Comparison of ENCODE assay signal across 19 cellular contexts in genomic region chr11:123482225-123482624, GRCh38. TPM values are rescaled to one million over a fixed set of nuclear protein-coding genes. Genes with fewer than 3 reads are reported as not detected.
DNase-seq lines count a peak whose midpoint lies in the region; ATAC-seq, FAIRE-seq and TF ChIP-seq lines count a peak whose summit lies in the region.
"Had no signal": no experiment of that assay in that cellular context is flagged by ENCODE, and none has a peak within 500 bp of the region (broad histone marks: within the 10 kb centered on the region; RNA-seq: fewer than 3 reads in every experiment).

No MANE protein-coding gene starts in this region.

- H3K79me2 ChIP-seq in OCI-LY3 (ENCODE audit: low read length) = peaks cover 7% of the 10 kb centered on the region; the same call in 1 of the 2 replicates

- no peak overlapping the region for H2BK5ac ChIP-seq in IMR-90 (ENCODE audit: low read depth, low read length, poor library complexity, severe bottlenecking)

- no peak overlapping the region for H2BK120ac ChIP-seq in IMR-90 (ENCODE audit: low read depth, low read length)

- H2BK20ac ChIP-seq in IMR-90 (ENCODE audit: low read depth, low read length) = no peak overlapping the region

- intact Hi-C loops in IMR-90 (cut with micrococcal nuclease) (no loop called here), activated B cell treated with CpG ODN at 0.5 μM for 24 hours (cut with micrococcal nuclease) (loop anchor here (2.0 to 5.0 kb wide), 2 partner anchors 35 to 419 kb away; partner anchors contain the start of gene HSPA8)

- TF ChIP-seq RAD21 in IMR-90 (IDR thresholded peaks at IDR 0.05; ENCODE audit: low read length) = no peak

- no peak overlapping the region for H2AK9ac ChIP-seq in IMR-90 (replicated peaks; ENCODE audit: low read depth, low read length, poor library complexity)

- no peaks in the 10 kb centered on the region for H3K9me3 Mint-ChIP-seq in activated B cell treated with CpG ODN at 0.5 μM for 24 hours
- H3K9me3 Mint-ChIP-seq: CD8-positive, alpha-beta T cell; GM23338 had no signal

- H3K9me3 ChIP-seq in IMR-90 (ENCODE audit: control insufficient read depth, insufficient read depth, low read length) = no peaks in the 10 kb centered on the region
- H3K9me3 ChIP-seq in OCI-LY3 (ENCODE audit: insufficient read depth, low read length) = no peaks in the 10 kb centered on the region
- H3K9me3 ChIP-seq: BLaER1 had no signal

- H3K4me3 Mint-ChIP-seq in activated B cell treated with CpG ODN at 0.5 μM for 24 hours = peak overlapping the region; percentile 61
- H3K4me3 Mint-ChIP-seq: CD8-positive, alpha-beta T cell; GM23338 had no signal

- H2AFZ ChIP-seq in IMR-90 (replicated peaks; ENCODE audit: low read length, poor library complexity) (no peak overlapping the region), OCI-LY3 (ENCODE audit: low read depth, low read length) (no peak overlapping the region)
- H2AFZ ChIP-seq: GM23338 had no signal

- no CpG with 5 or more reads among the region's 5 CpGs for WGBS in IMR-90 (ENCODE audit: extremely low coverage in 2 of 2, insufficient read length in 1 of 2), 2 experiments

- no peak overlapping the region for H3K4ac ChIP-seq in IMR-90 (ENCODE audit: low read depth, low read length)

- no peak overlapping the region for H3K23ac ChIP-seq in IMR-90 (ENCODE audit: low read depth, low read length)

- H3K27ac ChIP-seq in IMR-90 (ENCODE audit: insufficient read depth, low read length) (no peak overlapping the region), OCI-LY3 (ENCODE audit: low read length) (peak overlapping the region; percentile 16; the same call in 1 of the 2 replicates), foreskin keratinocyte (peak overlapping the region; percentile 37)
- H3K27ac ChIP-seq: BLaER1 had no signal

- H3K4me1 Mint-ChIP-seq in activated B cell treated with CpG ODN at 0.5 μM for 24 hours = peaks cover 74% of the 10 kb centered on the region

- TF ChIP-seq POLR2A in IMR-90 (IDR thresholded peaks at IDR 0.05; ENCODE audit: low read depth, low read length) = no peak

- ATAC-seq in IMR-90 (ENCODE audit: low read depth) = no peak
- ATAC-seq in activated B cell treated with CpG ODN at 0.5 μM for 24 hours (ENCODE audit: low read depth) = no peak
- ATAC-seq in foreskin keratinocyte = no peak
- ATAC-seq: CD8-positive, alpha-beta T cell; GM23338; HepG2 had no signal

- dilution Hi-C loops in IMR-90 (cut with HindIII; ENCODE audit: low sequenced_read_pairs, unreplicated experiment) = no loop called here

- no peak overlapping the region for H4K8ac ChIP-seq in IMR-90 (ENCODE audit: low read depth in 2 of 2, low read length in 2 of 2)

- peaks cover 1% of the 10 kb centered on the region; the same call in 1 of the 2 replicates for H3K36me3 ChIP-seq in IMR-90 (ENCODE audit: control insufficient read depth, insufficient read depth, low read length)
- peaks cover 3% of the 10 kb centered on the region for H3K36me3 ChIP-seq in OCI-LY3 (replicated peaks; ENCODE audit: low read depth, low read length)

- no peaks in the 10 kb centered on the region for H3K36me3 Mint-ChIP-seq in activated B cell treated with CpG ODN at 0.5 μM for 24 hours (ENCODE audit: low read depth)
- H3K36me3 Mint-ChIP-seq: CD8-positive, alpha-beta T cell had no signal

- H3K4me2 ChIP-seq in IMR-90 (ENCODE audit: low read depth, low read length) (no peak overlapping the region), OCI-LY3 (ENCODE audit: low read length) (peak overlapping the region; percentile 65)

- no peak overlapping the region for H3K56ac ChIP-seq in IMR-90 (ENCODE audit: extremely low read depth, insufficient read depth, low read length)

- POLR2A ChIA-PET in IMR-90 (lab: Charles Lee; ENCODE audit: unreplicated experiment) (no interaction called here), activated B cell treated with CpG ODN at 0.5 μM for 24 hours (lab: Charles Lee) (interaction anchor here (0.9 to 1.4 kb wide), 4 partner anchors 8 to 420 kb away, joined by 3 read pairs; partner anchors contain the start of gene HSPA8)

- no peaks in the 10 kb centered on the region for H4K20me1 ChIP-seq in IMR-90 (ENCODE audit: insufficient read depth, low read length)
- H4K20me1 ChIP-seq in OCI-LY3 (ENCODE audit: insufficient read depth, low read length) = peaks cover 3% of the 10 kb centered on the region; the same call in 1 of the 2 replicates

- no peak overlapping the region for H3K4me3 ChIP-seq in IMR-90 (ENCODE audit: insufficient read depth, low read depth, low read length)
- H3K4me3 ChIP-seq in OCI-LY3 (ENCODE audit: low read length) = peak overlapping the region; percentile 54
- H3K4me3 ChIP-seq: BLaER1, GM23338 had no signal

- no peaks in the 10 kb centered on the region for H3K27me3 ChIP-seq in IMR-90 (ENCODE audit: control insufficient read depth, insufficient read depth, low read length)
- H3K27me3 ChIP-seq in OCI-LY3 (ENCODE audit: low read depth, low read length) = peaks cover 35% of the 10 kb centered on the region
- H3K27me3 ChIP-seq in foreskin keratinocyte = no peaks in the 10 kb centered on the region
- H3K27me3 ChIP-seq: BLaER1 had no signal

- no peak overlapping the region for H2AK5ac ChIP-seq in IMR-90 (ENCODE audit: low read depth, low read length)

- H4K91ac ChIP-seq in IMR-90 (ENCODE audit: insufficient read depth, low read depth, low read length) = no peak overlapping the region

- no peak overlapping the region for H3K14ac ChIP-seq in IMR-90 (replicated peaks; ENCODE audit: low read depth, low read length)

- no peak for FAIRE-seq in RCC 7860 (lab: Jason Lieb, UNC)
- FAIRE-seq: A204.1, H54, HepG2 had no signal

- H3K27ac Mint-ChIP-seq in activated B cell treated with CpG ODN at 0.5 μM for 24 hours = peak overlapping the region; percentile 11
- H3K27ac Mint-ChIP-seq: CD8-positive, alpha-beta T cell; GM23338 had no signal

- no peak overlapping the region for H2BK15ac ChIP-seq in IMR-90 (ENCODE audit: low read depth, low read length)

- CTCF ChIA-PET in IMR-90 (lab: Yijun Ruan, JAX) = no interaction called here
- CTCF ChIA-PET in activated B cell treated with CpG ODN at 0.5 μM for 24 hours (lab: Charles Lee) = interaction anchor here (1.2 to 1.8 kb wide), 2 partner anchors 75 to 94 kb away, joined by 3 to 8 read pairs; no protein-coding TSS in a partner anchor

- DNase-seq in IMR-90 (peak; percentile 55), activated B cell treated with CpG ODN at 0.5 μM for 24 hours (no peak), foreskin keratinocyte (no peak), LoVo (ENCODE audit: low spot score) (no peak), SHP77 treated with DMSO at 0.1 percent for 48 hours (lab: John Stamatoyannopoulos, UW) (no peak), T-helper 9 cell (no peak), RCC 7860 (ENCODE audit: low spot score) (no peak)
- DNase-seq: ACHN; AML-193; Calu3; CD8-positive, alpha-beta T cell; DMS79 treated with DMSO at 0.1 percent for 48 hours; HCEC 1CT had no signal

- H3K18ac ChIP-seq in IMR-90 (ENCODE audit: low read depth, low read length) = no peak overlapping the region

- H3K9ac ChIP-seq in IMR-90 (ENCODE audit: low read depth, low read length) (no peak overlapping the region), OCI-LY3 (ENCODE audit: low read length) (peak overlapping the region; percentile 75; the same call in 1 of the 2 replicates)
- H3K9ac ChIP-seq: BLaER1 had no signal

- H3K27me3 Mint-ChIP-seq in activated B cell treated with CpG ODN at 0.5 μM for 24 hours = no peaks in the 10 kb centered on the region

- peaks cover 8 to 23% of the 10 kb centered on the region in 2 experiments; a peak in 3 of 4 replicates for H3K79me1 ChIP-seq in IMR-90 (ENCODE audit: low read depth in 1 of 2, low read length in 2 of 2)

- no TSS peak for BruUV-seq in IMR-90 (replicated peaks; lab: Mats Ljungman, UMichigan)

- no peak overlapping the region for H4K5ac ChIP-seq in IMR-90 (ENCODE audit: low read depth, low read length)

- TF ChIP-seq CTCF in IMR-90 (conservative IDR thresholded peaks at IDR 0.05; ENCODE audit: low read depth, low read length) (no peak), OCI-LY3 (IDR thresholded peaks at IDR 0.05; ENCODE audit: low read depth, low read length) (no peak), activated B cell treated with CpG ODN at 0.5 μM for 24 hours (IDR thresholded peaks at IDR 0.05) (no peak), foreskin keratinocyte (conservative IDR thresholded peaks at IDR 0.05) (no peak)

- in situ Hi-C loops in IMR-90 (cut with MboI; ENCODE audit: low sequenced_read_pairs) = no loop called here

- H3K9me1 ChIP-seq in IMR-90 (ENCODE audit: insufficient read depth, low read length) = peaks cover 6% of the 10 kb centered on the region; the same call in 1 of the 2 replicates

- H3K4me1 ChIP-seq in IMR-90 (ENCODE audit: control insufficient read depth, insufficient read depth, low read length) = peaks cover 2% of the 10 kb centered on the region; the same call in 1 of the 2 replicates
- peaks cover 75% of the 10 kb centered on the region for H3K4me1 ChIP-seq in OCI-LY3 (ENCODE audit: low read length)
- H3K4me1 ChIP-seq in foreskin keratinocyte = no peaks in the 10 kb centered on the region

TF ChIP-seq in IMR-90, 13 proteins besides CTCF, POLR2A, EP300 and RAD21:
- no peak for TF ChIP-seq RFX5 (IDR thresholded peaks at IDR 0.05; ENCODE audit: low read depth, low read length)
- TF ChIP-seq RCOR1 (IDR thresholded peaks at IDR 0.05; ENCODE audit: insufficient replicate concordance, low read length) = no peak
- peak; percentile 39; the same call in 1 of the 2 replicates for TF ChIP-seq CEBPB (IDR thresholded peaks at IDR 0.05; ENCODE audit: low read depth, low read length)

RNA-seq across cellular contexts. Expression of gene GRAMD1B, which starts 52.2 kb away (rescaled TPM):
- total RNA-seq in IMR-90 (2012; rRNA removed) = 6.1 and 7.2 TPM in 2 replicates
- 7.1 and 9.2 TPM in 2 replicates for polyA plus RNA-seq in IMR-90 (2012; rRNA removed)
- 3.9 and 6.4 TPM in 2 replicates for polyA plus RNA-seq in IMR-90 (2012; cell fraction: cytosol; rRNA removed)
- 26.9 and 28.8 TPM in 2 replicates for polyA plus RNA-seq in IMR-90 (2012; cell fraction: nucleus; rRNA removed; ENCODE audit: low replicate concordance)
- 12.4 and 15.0 TPM in 2 replicates for total RNA-seq in activated B cell treated with CpG ODN at 0.5 μM for 24 hours
- total RNA-seq in foreskin keratinocyte = 0.04 and 0.07 TPM in 2 replicates
- polyA plus RNA-seq in foreskin keratinocyte = 0.03 and 0.09 TPM in 2 replicates
- total RNA-seq: HepG2 had no signal
